In the genomic region with DNA sequence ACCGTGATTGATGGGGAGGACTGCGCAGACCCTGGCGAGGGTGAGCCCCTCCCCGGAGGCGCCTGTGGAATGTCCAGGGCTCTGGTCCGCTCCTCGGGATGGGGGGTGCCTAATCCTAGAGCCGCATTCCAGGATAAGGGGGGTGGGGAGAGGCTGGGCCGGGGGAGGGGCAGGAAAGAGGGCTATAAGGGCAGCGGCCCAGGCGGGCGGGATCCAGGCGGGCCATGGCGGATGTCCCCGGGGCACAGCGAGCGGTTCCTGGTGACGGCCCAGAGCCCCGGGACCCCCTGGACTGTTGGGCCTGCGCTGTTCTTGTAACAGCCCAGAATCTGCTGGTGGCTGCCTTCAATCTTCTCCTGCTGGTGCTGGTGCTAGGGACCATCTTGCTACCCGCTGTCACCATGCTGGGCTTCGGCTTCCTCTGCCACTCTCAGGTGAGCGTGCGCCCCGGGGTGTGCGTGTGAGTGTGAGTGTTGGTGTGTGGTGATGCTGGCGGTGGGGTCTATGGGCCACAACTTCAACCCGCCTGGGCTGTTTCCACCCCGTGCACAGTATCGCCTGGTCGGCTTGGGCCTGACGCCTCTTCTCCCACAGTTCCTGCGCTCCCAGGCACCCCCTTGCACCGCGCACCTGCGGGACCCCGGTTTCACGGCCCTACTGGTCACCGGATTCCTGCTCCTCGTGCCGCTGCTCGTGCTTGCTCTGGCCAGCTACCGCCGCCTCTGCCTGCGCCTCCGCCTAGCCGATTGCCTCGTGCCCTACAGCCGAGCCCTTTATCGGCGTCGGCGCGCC, we compare ENCODE assay signal across 9 cellular contexts. TPM values are rescaled to one million over a fixed set of nuclear protein-coding genes. Genes with fewer than 3 reads are reported as not detected.
DNase-seq lines count a peak whose midpoint lies in the region; FAIRE-seq and TF ChIP-seq lines count a peak whose summit lies in the region.
"Had no signal": no experiment of that assay in that cellular context is flagged by ENCODE, and none has a peak within 500 bp of the region (broad histone marks: within the 10 kb centered on the region; RNA-seq: fewer than 3 reads in every experiment).

A gene with protein sequence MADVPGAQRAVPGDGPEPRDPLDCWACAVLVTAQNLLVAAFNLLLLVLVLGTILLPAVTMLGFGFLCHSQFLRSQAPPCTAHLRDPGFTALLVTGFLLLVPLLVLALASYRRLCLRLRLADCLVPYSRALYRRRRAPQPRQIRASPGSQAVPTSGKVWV (plus strand): TSS at position 216 of the 792 bp plus-strand sequence. CDS start 9 bp downstream, at position 225.

- no peak within 1 kb of the TSS for H4K91ac ChIP-seq in trophoblast cell (ENCODE audit: low read depth, low read length)

- no peak within 1 kb of the TSS for H3K23ac ChIP-seq in trophoblast cell (ENCODE audit: low read length)

- peaks cover 44% of the 10 kb centered on the region in 2 experiments for H3K36me3 ChIP-seq in trophoblast cell (ENCODE audit: control insufficient read depth in 1 of 2, insufficient read depth in 2 of 2, low read length in 2 of 2)

- peak within 1 kb of the TSS; percentile 18 for H3K9ac ChIP-seq in trophoblast cell (ENCODE audit: low read length)

- H3K27ac ChIP-seq in VCaP (peak within 1 kb of the TSS; percentile 91), trophoblast cell (ENCODE audit: low read depth, low read length) (peak within 1 kb of the TSS; percentile 8)

- peaks cover 18 to 37% of the 10 kb centered on the region in 2 experiments for H3K4me1 ChIP-seq in trophoblast cell (ENCODE audit: control insufficient read depth in 1 of 2, insufficient read depth in 2 of 2, low read length in 2 of 2)

- no CpG with 5 or more reads among the region's 54 CpGs for WGBS in trophoblast cell (ENCODE audit: extremely low coverage, insufficient coverage, insufficient read length)

- peaks cover 4% of the 10 kb centered on the region for H3K9me3 ChIP-seq in trophoblast cell (ENCODE audit: insufficient read depth, low read depth, low read length)

- no peak for FAIRE-seq in urothelium cell line (lab: Jason Lieb, UNC)

- H3K9me3 Mint-ChIP-seq in glutamatergic neuron (ENCODE audit: unreplicated experiment), result peaks cover 15% of the 10 kb centered on the region
- H3K9me3 Mint-ChIP-seq: dendritic cell treated with granulocyte-macrophage colony-stimulating factor and Interleukin-4, amounts not matched to agents 40 ng/mL and 50 ng/mL, for 4 days had no signal

- no peak within 1 kb of the TSS for H3K4ac ChIP-seq in trophoblast cell (ENCODE audit: low read depth, low read length)

- H2BK5ac ChIP-seq in trophoblast cell (ENCODE audit: low read depth, low read length, poor library complexity), result no peak within 1 kb of the TSS

- H2AK5ac ChIP-seq in trophoblast cell (ENCODE audit: low read length), result no peak within 1 kb of the TSS

- H2BK120ac ChIP-seq in trophoblast cell (ENCODE audit: insufficient read depth, low read length, poor library complexity), result no peak within 1 kb of the TSS

- H3K27ac Mint-ChIP-seq in glutamatergic neuron (ENCODE audit: unreplicated experiment), result peak within 1 kb of the TSS; percentile 76
- H3K27ac Mint-ChIP-seq: dendritic cell treated with granulocyte-macrophage colony-stimulating factor and Interleukin-4, amounts not matched to agents 40 ng/mL and 50 ng/mL, for 4 days had no signal

- TF ChIP-seq CTCF in GM12864 (IDR thresholded peaks at IDR 0.05; ENCODE audit: low read depth, low read length, missing control alignments) (no peak), VCaP (conservative IDR thresholded peaks at IDR 0.05) (no peak), glutamatergic neuron (IDR thresholded peaks at IDR 0.05; ENCODE audit: partially characterized antibody, unreplicated experiment) (peak; percentile 11)

- H2AFZ ChIP-seq in trophoblast cell (ENCODE audit: insufficient read depth, low read length, poor library complexity), result no peak within 1 kb of the TSS

- H3K14ac ChIP-seq in trophoblast cell (ENCODE audit: low read length), result peak within 1 kb of the TSS; percentile 13

- H3K4me1 Mint-ChIP-seq in glutamatergic neuron (ENCODE audit: low read depth, unreplicated experiment), result peaks cover 22% of the 10 kb centered on the region

- H3K4me3 Mint-ChIP-seq in glutamatergic neuron (ENCODE audit: unreplicated experiment), result peak within 1 kb of the TSS; percentile 75
- H3K4me3 Mint-ChIP-seq: dendritic cell treated with granulocyte-macrophage colony-stimulating factor and Interleukin-4, amounts not matched to agents 40 ng/mL and 50 ng/mL, for 4 days had no signal

- H3K36me3 Mint-ChIP-seq in glutamatergic neuron (ENCODE audit: unreplicated experiment), result no peaks in the 10 kb centered on the region

- H3K27me3 ChIP-seq in trophoblast cell (ENCODE audit: insufficient read depth, low read length), result no peaks in the 10 kb centered on the region

- peak within 1 kb of the TSS; percentile 63; the same call in 1 of the 2 replicates for H3K4me3 ChIP-seq in GM12864 (ENCODE audit: low read depth, low read length)
- H3K4me3 ChIP-seq in trophoblast cell (ENCODE audit: low read depth, low read length), result peak within 1 kb of the TSS; percentile 65

- no peak within 1 kb of the TSS for H4K8ac ChIP-seq in trophoblast cell (ENCODE audit: low read depth, low read length)

- DNase-seq in GM12864 (ENCODE audit: low read depth) (no peak), glutamatergic neuron (peak; percentile 53), trophoblast cell (no peak), urothelium cell line (ENCODE audit: low spot score) (no peak), LoVo (ENCODE audit: low spot score) (no peak), anterior cingulate cortex (lab: John Stamatoyannopoulos, UW) (no peak), mucosa of gallbladder (ENCODE audit: low spot score) (no peak)

- no peak within 1 kb of the TSS for H2BK12ac ChIP-seq in trophoblast cell (ENCODE audit: low read length)

- peaks cover 2% of the 10 kb centered on the region for H3K79me2 ChIP-seq in trophoblast cell (ENCODE audit: control insufficient read depth, insufficient read depth, low read length, poor library complexity)

- H4K12ac ChIP-seq in trophoblast cell (ENCODE audit: low read depth, low read length), result peak within 1 kb of the TSS; percentile 38

- peaks cover 19% of the 10 kb centered on the region for H3K79me1 ChIP-seq in trophoblast cell (ENCODE audit: low read length)

- peak within 1 kb of the TSS; percentile 78 for H3K4me2 ChIP-seq in trophoblast cell (ENCODE audit: low read length)

- H3K27me3 Mint-ChIP-seq in glutamatergic neuron (ENCODE audit: unreplicated experiment), result peaks cover 26% of the 10 kb centered on the region
- H3K27me3 Mint-ChIP-seq: dendritic cell treated with granulocyte-macrophage colony-stimulating factor and Interleukin-4, amounts not matched to agents 40 ng/mL and 50 ng/mL, for 4 days had no signal

- H3K18ac ChIP-seq in trophoblast cell (ENCODE audit: low read length), result peak within 1 kb of the TSS; percentile 6

RNA-seq across cellular contexts. Expression of the gene that starts here (rescaled TPM):
- total RNA-seq in glutamatergic neuron (ENCODE audit: unreplicated experiment), result 23.7 TPM
- polyA plus RNA-seq in trophoblast cell (2013), result 23.8 and 25.6 TPM in 2 replicates
- total RNA-seq in mucosa of gallbladder, result 5.8 TPM
